ENCODE assay signal across 8 cellular contexts in the genomic region with DNA sequence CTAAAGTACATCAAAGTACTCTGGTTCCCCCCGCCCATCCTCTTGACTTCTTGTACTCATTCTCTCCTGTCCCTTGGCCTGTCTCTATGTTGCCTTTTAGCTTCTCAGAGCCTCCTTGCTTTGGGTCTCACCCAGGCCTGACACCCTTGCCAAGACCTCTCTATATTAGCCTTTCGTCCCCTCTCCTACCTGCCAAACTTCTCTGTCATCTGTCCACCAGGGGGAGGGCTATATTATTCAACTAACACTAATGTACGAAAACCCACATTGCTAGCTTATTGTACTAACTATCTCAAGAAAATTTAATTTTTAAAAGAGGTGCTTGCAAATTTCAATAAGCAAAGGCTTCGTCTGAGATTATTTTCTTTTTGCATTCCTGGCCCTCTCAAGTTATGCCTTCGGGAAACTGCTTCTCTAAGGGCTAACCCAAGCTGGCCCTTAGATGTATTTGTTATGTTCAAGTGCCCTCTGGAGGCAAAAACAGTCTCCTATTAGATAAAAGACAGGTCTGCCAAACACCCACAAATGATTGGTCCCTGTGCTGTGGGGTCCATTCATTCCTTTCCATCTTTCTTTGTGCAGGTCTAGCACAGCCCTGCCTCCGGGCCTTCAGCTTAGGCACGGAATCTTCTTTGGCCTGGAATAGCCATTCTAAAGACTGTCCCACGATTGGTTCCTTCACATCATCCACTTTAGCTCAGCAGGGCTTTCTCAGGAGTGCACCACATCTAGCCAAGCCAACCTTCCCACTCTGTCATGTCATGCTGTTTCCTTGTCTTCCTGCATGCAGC. TPM values are rescaled to one million over a fixed set of nuclear protein-coding genes. Genes with fewer than 3 reads are reported as not detected.
DNase-seq lines count a peak whose midpoint lies in the region; ATAC-seq, FAIRE-seq and TF ChIP-seq lines count a peak whose summit lies in the region.

No MANE protein-coding gene starts in this region.

- no peaks in the 10 kb centered on the region for H3K36me3 ChIP-seq in esophagus (ENCODE audit: control insufficient read depth in 2 of 2, insufficient read depth in 2 of 2, low read length in 1 of 2)
- H3K36me3 ChIP-seq in naive thymus-derived CD4-positive, alpha-beta T cell (ENCODE audit: control insufficient read depth in 2 of 3, insufficient read depth in 3 of 3, low read length in 3 of 3) = no peaks in the 10 kb centered on the region

- peak; percentile 50 for ATAC-seq in CD4-positive, alpha-beta T cell (ENCODE audit: poor library complexity)
- ATAC-seq in GM18909 (IDR thresholded peaks at IDR 0.05; ENCODE audit: poor library complexity, unreplicated experiment) (peak; percentile 86), HG03095 (IDR thresholded peaks at IDR 0.05; ENCODE audit: unreplicated experiment) (peak; percentile 80)
- peak; percentile 78 for ATAC-seq in naive thymus-derived CD4-positive, alpha-beta T cell

- peaks cover 33% of the 10 kb centered on the region for H3K4me1 Mint-ChIP-seq in CD4-positive, alpha-beta T cell (ENCODE audit: low read depth)
- peaks cover 19 to 36% (median 32%) of the 10 kb centered on the region in 7 donors for H3K4me1 Mint-ChIP-seq in naive thymus-derived CD4-positive, alpha-beta T cell

- peak overlapping the region in 1 of 2 donors; percentile 37 for H3K4me3 ChIP-seq in esophagus (ENCODE audit: low read depth in 1 of 2, low read length in 2 of 2)
- H3K4me3 ChIP-seq in naive thymus-derived CD4-positive, alpha-beta T cell (ENCODE audit: low read length) = peak overlapping the region; percentile 37

- no peaks in the 10 kb centered on the region for H3K9me3 Mint-ChIP-seq in CD4-positive, alpha-beta T cell
- peaks cover 0 to 2% (median 0%) of the 10 kb centered on the region in 11 donors for H3K9me3 Mint-ChIP-seq in naive thymus-derived CD4-positive, alpha-beta T cell

- CTCF ChIA-PET in CD4-positive, alpha-beta T cell (lab: Charles Lee) = interaction anchor here (0.6 to 3.2 kb wide), 13 partner anchors 9 to 834 kb away, joined by 3 to 11 read pairs (median 4); a partner anchor contains a TSS
- CTCF ChIA-PET in naive thymus-derived CD4-positive, alpha-beta T cell (lab: Charles Lee) = interaction anchor here (0.6 to 1.8 kb wide), 15 partner anchors 11 to 1303 kb away, joined by 3 to 12 read pairs (median 4); no protein-coding TSS in a partner anchor

- H3K4me3 Mint-ChIP-seq in CD4-positive, alpha-beta T cell = peak overlapping the region; percentile 83
- peak overlapping the region; percentile 68 to 92 (median 82) for H3K4me3 Mint-ChIP-seq in naive thymus-derived CD4-positive, alpha-beta T cell

- H3K27ac Mint-ChIP-seq in CD4-positive, alpha-beta T cell = peak overlapping the region; percentile 91
- peak overlapping the region; percentile 94 to 99 (median 97) for H3K27ac Mint-ChIP-seq in naive thymus-derived CD4-positive, alpha-beta T cell

- no peaks in the 10 kb centered on the region for H3K9me3 ChIP-seq in CD4-positive, alpha-beta T cell (ENCODE audit: control insufficient read depth, low read length)
- H3K9me3 ChIP-seq in esophagus (ENCODE audit: control insufficient read depth in 2 of 2, insufficient read depth in 1 of 2, low read depth in 1 of 2, low read length in 1 of 2) = no peaks in the 10 kb centered on the region
- H3K9me3 ChIP-seq in naive thymus-derived CD4-positive, alpha-beta T cell (ENCODE audit: control insufficient read depth in 2 of 3, low read length in 3 of 3) = no peaks in the 10 kb centered on the region

- TF ChIP-seq POLR2A in H54 (IDR thresholded peaks at IDR 0.05; ENCODE audit: low read depth, low read length) = no peak

- H3K27ac ChIP-seq in CD4-positive, alpha-beta T cell (ENCODE audit: low read depth, low read length) = peak overlapping the region; percentile 71
- peak overlapping the region; percentile 3 to 37 for H3K27ac ChIP-seq in esophagus (ENCODE audit: low read depth in 2 of 2, low read length in 1 of 2)
- H3K27ac ChIP-seq in naive thymus-derived CD4-positive, alpha-beta T cell (ENCODE audit: low read depth, low read length) = peak overlapping the region; percentile 61

- H3K36me3 Mint-ChIP-seq in CD4-positive, alpha-beta T cell (ENCODE audit: low read depth) = no peaks in the 10 kb centered on the region
- H3K36me3 Mint-ChIP-seq in naive thymus-derived CD4-positive, alpha-beta T cell = no peaks in the 10 kb centered on the region

- intact Hi-C loops in CD4-positive, alpha-beta T cell (cut with DNase I, micrococcal nuclease) = loop anchor here (2.0 to 10.0 kb wide), 5 partner anchors 143 to 1093 kb away; a partner anchor contains a TSS
- intact Hi-C loops in naive thymus-derived CD4-positive, alpha-beta T cell (cut with micrococcal nuclease) = loop anchor here (1.0 to 10.0 kb wide), 16 partner anchors 12 to 1743 kb away; a partner anchor contains a TSS

- H3K4me1 ChIP-seq in esophagus (ENCODE audit: control insufficient read depth in 2 of 2, insufficient read depth in 2 of 2, low read length in 1 of 2) = peaks cover 0 to 2% of the 10 kb centered on the region in 2 donors
- H3K4me1 ChIP-seq in naive thymus-derived CD4-positive, alpha-beta T cell (ENCODE audit: control insufficient read depth in 2 of 2, insufficient read depth in 2 of 2, low read length in 2 of 2) = peaks cover 21 to 24% of the 10 kb centered on the region in 2 donors

- H3K27me3 ChIP-seq in CD4-positive, alpha-beta T cell (ENCODE audit: control insufficient read depth, insufficient read depth, low read length) = no peaks in the 10 kb centered on the region
- no peaks in the 10 kb centered on the region for H3K27me3 ChIP-seq in esophagus (ENCODE audit: control insufficient read depth in 1 of 2, insufficient read depth in 2 of 2, low read length in 2 of 2)
- no peaks in the 10 kb centered on the region for H3K27me3 ChIP-seq in naive thymus-derived CD4-positive, alpha-beta T cell (ENCODE audit: control insufficient read depth in 2 of 2, insufficient read depth in 2 of 2, low read length in 2 of 2)

- POLR2A ChIA-PET in CD4-positive, alpha-beta T cell (lab: Charles Lee) = interaction anchor here (0.6 to 1.3 kb wide), 10 partner anchors 10 to 1091 kb away, joined by 3 to 9 read pairs (median 4); no protein-coding TSS in a partner anchor
- POLR2A ChIA-PET in naive thymus-derived CD4-positive, alpha-beta T cell (lab: Charles Lee) = interaction anchor here (0.6 to 1.5 kb wide), 4 partner anchors 12 to 242 kb away, joined by 3 to 8 read pairs (median 4); a partner anchor contains a TSS

- TF ChIP-seq CTCF in CD4-positive, alpha-beta T cell (IDR thresholded peaks at IDR 0.05) = peak; percentile 84

- WGBS in esophagus, 2 donors = 19 to 20% methylated on average over 8 of the region's 8 CpGs

- peak in 3 of 10 experiments; percentile 15 to 21 (median 17) for DNase-seq in CD4-positive, alpha-beta T cell
- DNase-seq in NCI-H226 = peak; percentile 45
- DNase-seq in activated CD4-positive, CD25-positive, alpha-beta regulatory T cell treated with anti-CD3 and anti-CD28 coated beads, Interleukin-2, amount 50 U/mL, for 72 hours = peak; percentile 50
- DNase-seq in naive thymus-derived CD4-positive, alpha-beta T cell = peak in 2 of 9 donors; percentile 15 to 44
- no peak for DNase-seq in H54 (ENCODE audit: insufficient read length, low spot score)

- H3K27me3 Mint-ChIP-seq in CD4-positive, alpha-beta T cell = no peaks in the 10 kb centered on the region
- H3K27me3 Mint-ChIP-seq in naive thymus-derived CD4-positive, alpha-beta T cell = no peaks in the 10 kb centered on the region

- no peak for FAIRE-seq in H54 (lab: Jason Lieb, UNC)

RNA-seq across cellular contexts. Expression of a gene that starts 6.4 kb away (rescaled TPM):
- 1 to 10 TPM; 8.3 to 9.5 TPM for total RNA-seq in CD4-positive, alpha-beta T cell
- polyA plus RNA-seq in esophagus = 10 to 100 TPM; 18.6 to 33.4 TPM
- total RNA-seq in naive thymus-derived CD4-positive, alpha-beta T cell = 10 to 100 TPM; 15.8 to 39.9 (median 34.7) TPM
- 10 to 100 TPM; 49.9 to 63.1 TPM for polyA plus RNA-seq in naive thymus-derived CD4-positive, alpha-beta T cell

RNA-seq across cellular contexts. Expression of a gene that starts 12.1 kb away (rescaled TPM):
- total RNA-seq in CD4-positive, alpha-beta T cell = 1 to 10 TPM; 2.1 to 2.2 TPM
- polyA plus RNA-seq in esophagus = 1 to 10 TPM in 1 of 2 donors, under 1 TPM in 1; 0.55 to 3.7 TPM
- total RNA-seq in naive thymus-derived CD4-positive, alpha-beta T cell = 10 to 100 TPM in 2 of 5 experiments, 1 to 10 TPM in 3; 4.3 to 11.8 (median 9.4) TPM
- polyA plus RNA-seq in naive thymus-derived CD4-positive, alpha-beta T cell = 10 to 100 TPM in 1 of 2 donors, 1 to 10 TPM in 1; 6.0 to 10.9 TPM

Comparison
In these comparisons a context has a peak if more than half of its experiments do, and no peak if none do; other contexts are left out.
1. H3K27ac ChIP-seq: peak in every context shown above with its lines; median percentile 71 in CD4-positive, alpha-beta T cell; 61 in naive thymus-derived CD4-positive, alpha-beta T cell; 20 in esophagus.